In the genomic region with DNA sequence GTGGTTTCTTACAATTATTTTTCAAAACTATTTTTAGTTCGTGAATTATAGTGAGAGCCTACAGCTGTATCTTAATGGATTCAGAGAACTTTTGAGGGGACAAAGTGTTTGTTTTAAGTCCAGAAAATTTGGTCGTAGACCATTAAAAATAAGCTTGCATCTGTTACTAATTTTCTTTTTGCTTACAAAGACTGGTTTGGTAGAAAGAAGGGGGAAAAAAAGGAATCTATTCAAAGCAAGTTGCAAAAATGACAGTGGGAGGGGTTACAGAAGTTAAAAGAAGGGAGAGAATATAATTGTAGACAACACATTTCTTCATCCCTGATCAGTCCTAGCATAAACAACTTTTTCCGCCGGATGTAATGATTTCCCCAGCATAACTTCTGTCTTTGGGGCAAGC, we compare ENCODE assay signal across 16 cellular contexts.
"Had no signal": no experiment of that assay in that cellular context is flagged by ENCODE, and none has a peak within 500 bp of the region (broad histone marks: within the 10 kb centered on the region; RNA-seq: fewer than 3 reads in every experiment).

No MANE protein-coding gene starts in this region.

- H3K4me3 Mint-ChIP-seq: activated naive CD4-positive, alpha-beta T cell treated with anti-CD3 and anti-CD28 coated beads, Interleukin-2, amount 50 U/mL, for 24 hours; endodermal cell; naive thymus-derived CD4-positive, alpha-beta T cell; stimulated activated naive B cell treated with anti-CD40 and anti-IgM and Interleukin-4, amounts not matched to agents 10 μg/mL and 1 μg/mL and 100 μg/mL, for 72 hours had no signal

- H3K9me3 ChIP-seq: mucosa of descending colon, neutrophil, SJSA1 had no signal

- H3K9me3 Mint-ChIP-seq: activated naive CD4-positive, alpha-beta T cell treated with anti-CD3 and anti-CD28 coated beads, Interleukin-2, amount 50 U/mL, for 24 hours; endodermal cell; naive thymus-derived CD4-positive, alpha-beta T cell; stimulated activated naive B cell treated with anti-CD40 and anti-IgM and Interleukin-4, amounts not matched to agents 10 μg/mL and 1 μg/mL and 100 μg/mL, for 72 hours had no signal

- H3K36me3 ChIP-seq: neutrophil, SJSA1 had no signal

- H3K36me3 Mint-ChIP-seq: activated naive CD4-positive, alpha-beta T cell treated with anti-CD3 and anti-CD28 coated beads, Interleukin-2, amount 50 U/mL, for 24 hours; naive thymus-derived CD4-positive, alpha-beta T cell; stimulated activated naive B cell treated with anti-CD40 and anti-IgM and Interleukin-4, amounts not matched to agents 10 μg/mL and 1 μg/mL and 100 μg/mL, for 72 hours had no signal

- DNase-seq: activated T-cell treated with anti-CD3 and anti-CD28 coated beads, Interleukin-2, amount 50 U/mL, for 1 hour; dorsolateral prefrontal cortex; endodermal cell; head of caudate nucleus; left colon; mammary epithelial cell; mucosa of descending colon; naive thymus-derived CD4-positive, alpha-beta T cell; stimulated activated CD4-positive, alpha-beta T cell treated with anti-CD3 and anti-CD28 coated beads, Interleukin-4, amount 100 ng/mL, for 1 hour; stimulated activated naive B cell treated with anti-CD40 and anti-IgM and Interleukin-4, amounts not matched to agents 10 μg/mL and 1 μg/mL and 100 μg/mL, for 72 hours; substantia nigra; SW 1271 had no signal

- H3K27ac ChIP-seq: neutrophil, SJSA1 had no signal

- H3K27me3 ChIP-seq: dorsolateral prefrontal cortex, neutrophil, SJSA1 had no signal

- H3K4me3 ChIP-seq: dorsolateral prefrontal cortex, mucosa of descending colon, SJSA1 had no signal

- H3K27me3 Mint-ChIP-seq: stimulated activated naive B cell treated with anti-CD40 and anti-IgM and Interleukin-4, amounts not matched to agents 10 μg/mL and 1 μg/mL and 100 μg/mL, for 72 hours had no signal

- ATAC-seq: activated CD4-positive, CD25-positive, alpha-beta regulatory T cell treated with anti-CD3 and anti-CD28 coated beads, Interleukin-2, amount 50 U/mL, for 24 hours; left colon; mucosa of descending colon; naive thymus-derived CD4-positive, alpha-beta T cell; stimulated activated naive B cell treated with anti-CD40 and anti-IgM and Interleukin-4, amounts not matched to agents 10 μg/mL and 1 μg/mL and 100 μg/mL, for 72 hours had no signal

- H3K4me1 Mint-ChIP-seq: activated naive CD4-positive, alpha-beta T cell treated with anti-CD3 and anti-CD28 coated beads, Interleukin-2, amount 50 U/mL, for 24 hours; naive thymus-derived CD4-positive, alpha-beta T cell; stimulated activated naive B cell treated with anti-CD40 and anti-IgM and Interleukin-4, amounts not matched to agents 10 μg/mL and 1 μg/mL and 100 μg/mL, for 72 hours had no signal

- H3K27ac Mint-ChIP-seq: activated naive CD4-positive, alpha-beta T cell treated with anti-CD3 and anti-CD28 coated beads, Interleukin-2, amount 50 U/mL, for 24 hours; endodermal cell; naive thymus-derived CD4-positive, alpha-beta T cell; stimulated activated naive B cell treated with anti-CD40 and anti-IgM and Interleukin-4, amounts not matched to agents 10 μg/mL and 1 μg/mL and 100 μg/mL, for 72 hours had no signal
